1 cellular context compared by ENCODE assay signal in the genomic region with DNA sequence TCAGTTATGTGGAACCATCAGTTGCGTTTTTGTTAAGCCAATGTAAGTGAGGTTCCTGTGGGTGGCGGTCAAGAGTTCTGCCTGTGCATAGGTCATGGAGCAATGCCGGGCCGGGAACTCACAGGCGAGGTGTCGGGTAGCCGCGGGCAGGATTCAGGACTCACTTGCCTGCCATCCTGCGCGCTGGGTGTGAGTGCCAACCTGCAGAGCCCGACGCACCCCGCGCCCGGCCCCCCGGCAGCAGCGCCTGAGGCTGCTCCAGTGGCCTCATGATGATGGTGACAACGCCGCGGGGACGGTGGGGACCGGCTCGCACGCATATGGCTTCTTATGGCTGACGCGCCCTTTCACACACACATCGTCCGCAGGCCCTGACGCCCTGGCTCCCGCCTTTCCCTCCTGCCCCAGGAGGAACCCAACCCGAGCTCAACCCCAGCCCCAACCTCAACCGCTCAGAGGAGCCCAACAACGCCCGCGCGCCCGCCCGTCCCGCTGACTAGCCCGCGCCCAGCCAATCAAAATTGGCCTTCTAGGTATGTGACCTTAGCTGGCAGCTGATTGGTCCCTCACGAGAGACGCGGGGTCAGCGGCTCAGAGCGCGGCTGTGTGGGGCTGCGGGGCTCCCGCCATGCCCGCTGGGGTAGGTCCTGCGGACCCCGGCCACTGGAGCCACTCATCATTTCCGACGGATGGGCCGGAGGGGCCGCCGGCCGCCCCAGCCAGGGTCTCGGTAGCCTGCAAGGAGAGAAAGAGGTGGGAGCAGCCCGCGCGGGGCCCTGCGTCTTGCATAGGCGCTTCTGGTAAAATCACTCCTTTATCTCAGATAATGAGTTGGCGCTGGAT.
TF ChIP-seq lines count a peak whose summit lies in the region.

A gene with protein sequence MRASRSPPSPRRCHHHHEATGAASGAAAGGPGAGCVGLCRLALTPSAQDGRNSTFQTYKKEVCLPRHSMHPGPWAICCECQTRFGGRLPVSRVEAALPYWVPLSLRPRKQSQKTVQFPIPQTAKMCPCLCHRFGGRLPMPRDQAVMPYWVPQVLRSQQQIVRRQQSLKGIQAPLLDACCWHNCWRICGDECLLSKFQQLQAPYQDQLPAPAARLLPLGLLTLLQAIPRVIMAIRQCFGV (minus strand): TSS at position 470 of the 843 bp plus-strand sequence. CDS start 150 bp downstream, at position 320.

TF ChIP-seq in K562, 482 proteins besides CTCF, POLR2A, EP300 and RAD21 (continued from another document):
- TF ChIP-seq, protein P1, sequence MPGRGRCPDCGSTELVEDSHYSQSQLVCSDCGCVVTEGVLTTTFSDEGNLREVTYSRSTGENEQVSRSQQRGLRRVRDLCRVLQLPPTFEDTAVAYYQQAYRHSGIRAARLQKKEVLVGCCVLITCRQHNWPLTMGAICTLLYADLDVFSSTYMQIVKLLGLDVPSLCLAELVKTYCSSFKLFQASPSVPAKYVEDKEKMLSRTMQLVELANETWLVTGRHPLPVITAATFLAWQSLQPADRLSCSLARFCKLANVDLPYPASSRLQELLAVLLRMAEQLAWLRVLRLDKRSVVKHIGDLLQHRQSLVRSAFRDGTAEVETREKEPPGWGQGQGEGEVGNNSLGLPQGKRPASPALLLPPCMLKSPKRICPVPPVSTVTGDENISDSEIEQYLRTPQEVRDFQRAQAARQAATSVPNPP (IDR thresholded peaks at IDR 0.05; ENCODE audit: borderline replicate concordance, insufficient read depth, insufficient read length): no peak
- TF ChIP-seq ZNF146 (CRISPR knock-in tag; IDR thresholded peaks at IDR 0.05; ENCODE audit: unreplicated experiment) (no peak), ZNF197 (CRISPR knock-in tag; IDR thresholded peaks at IDR 0.05; ENCODE audit: low read depth) (no peak), ZNF134 (CRISPR knock-in tag; conservative IDR thresholded peaks at IDR 0.05) (no peak), POLR2B (IDR thresholded peaks at IDR 0.05; ENCODE audit: low read depth, partially characterized antibody) (peak; percentile 90), FIP1L1 (IDR thresholded peaks at IDR 0.05; ENCODE audit: low read depth, low read length, poor library complexity, severe bottlenecking) (peak; percentile 47), HDAC6 (IDR thresholded peaks at IDR 0.05; ENCODE audit: low read depth, low read length) (no peak), ZNF354B (CRISPR knock-in tag; IDR thresholded peaks at IDR 0.05) (no peak), ZNF79 (CRISPR knock-in tag; IDR thresholded peaks at IDR 0.05; ENCODE audit: low read depth) (no peak), DIDO1 (tag; IDR thresholded peaks at IDR 0.05; ENCODE audit: low read depth) (no peak), ZFX (CRISPR knock-in tag; IDR thresholded peaks at IDR 0.05) (peak; percentile 91), MCM7 (IDR thresholded peaks at IDR 0.05) (no peak), ZBTB7A (IDR thresholded peaks at IDR 0.05; ENCODE audit: borderline replicate concordance, control insufficient read depth, low read depth, low read length) (no peak; the same call in 1 of the 2 replicates), KDM4B (IDR thresholded peaks at IDR 0.05; ENCODE audit: borderline replicate concordance in 2 of 2, low read depth in 1 of 2) (no peak), PRMT5 (CRISPR knock-in tag; IDR thresholded peaks at IDR 0.05) (no peak), PTBP1 (IDR thresholded peaks at IDR 0.05; ENCODE audit: low read depth, low read length) (no peak; the same call in 1 of the 2 replicates), FOXK1 (CRISPR knock-in tag; IDR thresholded peaks at IDR 0.05; ENCODE audit: borderline replicate concordance) (peak; percentile 89), ZC3H8 (IDR thresholded peaks at IDR 0.05) (no peak), TFAM (CRISPR knock-in tag; conservative IDR thresholded peaks at IDR 0.05) (no peak), NFYB (IDR thresholded peaks at IDR 0.05; ENCODE audit: extremely low read depth, insufficient read length) (peak; percentile 84), U2AF2 (optimal IDR thresholded peaks at IDR 0.05; ENCODE audit: low read depth, low read length) (no peak), ZNF76 (CRISPR knock-in tag; IDR thresholded peaks at IDR 0.05; ENCODE audit: borderline replicate concordance) (no peak), CBX1 (IDR thresholded peaks at IDR 0.05; ENCODE audit: low read depth) (no peak), POLR2G (IDR thresholded peaks at IDR 0.05; ENCODE audit: low read depth, low read length) (peak; percentile 99), CBFB (CRISPR knock-in tag; IDR thresholded peaks at IDR 0.05) (no peak), E2F3 (CRISPR knock-in tag; IDR thresholded peaks at IDR 0.05) (peak; percentile 58; the same call in 1 of the 2 replicates), MTA1 (IDR thresholded peaks at IDR 0.05; ENCODE audit: borderline replicate concordance) (no peak), CHCHD3 (CRISPR knock-in tag; IDR thresholded peaks at IDR 0.05) (no peak), TEAD4 (IDR thresholded peaks at IDR 0.05; ENCODE audit: low read length) (peak; percentile 52; the same call in 1 of the 2 replicates), TEAD4 (CRISPR knock-in tag; IDR thresholded peaks at IDR 0.05; ENCODE audit: borderline replicate concordance) (no peak), ZNF384 (IDR thresholded peaks at IDR 0.05; ENCODE audit: low read depth, low read length) (no peak), YY1 (IDR thresholded peaks at IDR 0.05; ENCODE audit: borderline replicate concordance in 1 of 3, control insufficient read depth in 1 of 3, extremely low read depth in 1 of 3, insufficient read depth in 3 of 3, insufficient read length in 1 of 3, insufficient replicate concordance in 2 of 3, low read depth in 1 of 3, low read length in 2 of 3) (peak in 2 of 3 experiments; percentile 59 to 88), HDAC1 (IDR thresholded peaks at IDR 0.05) (peak in 1 of 2 experiments; percentile 61; a peak in 2 of 4 replicates), ZKSCAN8 (CRISPR knock-in tag; IDR thresholded peaks at IDR 0.05) (no peak), NONO (IDR thresholded peaks at IDR 0.05; ENCODE audit: low read depth in 2 of 2, low read length in 1 of 2) (peak; percentile 37 to 61; a peak in 3 of 4 replicates), BHLHE40 (IDR thresholded peaks at IDR 0.05; ENCODE audit: low read length) (no peak)
- TF ChIP-seq, protein P2, sequence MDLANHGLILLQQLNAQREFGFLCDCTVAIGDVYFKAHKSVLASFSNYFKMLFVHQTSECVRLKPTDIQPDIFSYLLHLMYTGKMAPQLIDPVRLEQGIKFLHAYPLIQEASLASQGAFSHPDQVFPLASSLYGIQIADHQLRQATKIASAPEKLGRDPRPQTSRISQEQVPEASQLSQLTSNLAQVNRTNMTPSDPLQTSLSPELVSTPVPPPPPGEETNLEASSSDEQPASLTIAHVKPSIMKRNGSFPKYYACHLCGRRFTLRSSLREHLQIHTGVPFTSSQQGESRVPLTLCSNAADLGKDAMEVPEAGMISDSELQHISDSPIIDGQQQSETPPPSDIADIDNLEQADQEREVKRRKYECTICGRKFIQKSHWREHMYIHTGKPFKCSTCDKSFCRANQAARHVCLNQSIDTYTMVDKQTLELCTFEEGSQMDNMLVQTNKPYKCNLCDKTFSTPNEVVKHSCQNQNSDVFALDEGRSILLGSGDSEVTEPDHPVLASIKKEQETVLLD (IDR thresholded peaks at IDR 0.05): 0 out of 2 replicates have a peak, but pooled peaks have one; percentile 15
- TF ChIP-seq, protein P3, sequence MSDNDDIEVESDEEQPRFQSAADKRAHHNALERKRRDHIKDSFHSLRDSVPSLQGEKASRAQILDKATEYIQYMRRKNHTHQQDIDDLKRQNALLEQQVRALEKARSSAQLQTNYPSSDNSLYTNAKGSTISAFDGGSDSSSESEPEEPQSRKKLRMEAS (CRISPR knock-in tag; IDR thresholded peaks at IDR 0.05): peak; percentile 81; the same call in 1 of the 2 replicates
- TF ChIP-seq, protein P4, sequence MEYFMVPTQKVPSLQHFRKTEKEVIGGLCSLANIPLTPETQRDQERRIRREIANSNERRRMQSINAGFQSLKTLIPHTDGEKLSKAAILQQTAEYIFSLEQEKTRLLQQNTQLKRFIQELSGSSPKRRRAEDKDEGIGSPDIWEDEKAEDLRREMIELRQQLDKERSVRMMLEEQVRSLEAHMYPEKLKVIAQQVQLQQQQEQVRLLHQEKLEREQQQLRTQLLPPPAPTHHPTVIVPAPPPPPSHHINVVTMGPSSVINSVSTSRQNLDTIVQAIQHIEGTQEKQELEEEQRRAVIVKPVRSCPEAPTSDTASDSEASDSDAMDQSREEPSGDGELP (CRISPR knock-in tag; IDR thresholded peaks at IDR 0.05; ENCODE audit: borderline replicate concordance): peak; percentile 79
- TF ChIP-seq, protein P5, sequence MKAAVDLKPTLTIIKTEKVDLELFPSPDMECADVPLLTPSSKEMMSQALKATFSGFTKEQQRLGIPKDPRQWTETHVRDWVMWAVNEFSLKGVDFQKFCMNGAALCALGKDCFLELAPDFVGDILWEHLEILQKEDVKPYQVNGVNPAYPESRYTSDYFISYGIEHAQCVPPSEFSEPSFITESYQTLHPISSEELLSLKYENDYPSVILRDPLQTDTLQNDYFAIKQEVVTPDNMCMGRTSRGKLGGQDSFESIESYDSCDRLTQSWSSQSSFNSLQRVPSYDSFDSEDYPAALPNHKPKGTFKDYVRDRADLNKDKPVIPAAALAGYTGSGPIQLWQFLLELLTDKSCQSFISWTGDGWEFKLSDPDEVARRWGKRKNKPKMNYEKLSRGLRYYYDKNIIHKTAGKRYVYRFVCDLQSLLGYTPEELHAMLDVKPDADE (conservative IDR thresholded peaks at IDR 0.05; ENCODE audit: control insufficient read depth, low read depth, low read length): no peak
- TF ChIP-seq, protein P6, sequence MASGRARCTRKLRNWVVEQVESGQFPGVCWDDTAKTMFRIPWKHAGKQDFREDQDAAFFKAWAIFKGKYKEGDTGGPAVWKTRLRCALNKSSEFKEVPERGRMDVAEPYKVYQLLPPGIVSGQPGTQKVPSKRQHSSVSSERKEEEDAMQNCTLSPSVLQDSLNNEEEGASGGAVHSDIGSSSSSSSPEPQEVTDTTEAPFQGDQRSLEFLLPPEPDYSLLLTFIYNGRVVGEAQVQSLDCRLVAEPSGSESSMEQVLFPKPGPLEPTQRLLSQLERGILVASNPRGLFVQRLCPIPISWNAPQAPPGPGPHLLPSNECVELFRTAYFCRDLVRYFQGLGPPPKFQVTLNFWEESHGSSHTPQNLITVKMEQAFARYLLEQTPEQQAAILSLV (tag; IDR thresholded peaks at IDR 0.05): no peak
- TF ChIP-seq, protein P7, sequence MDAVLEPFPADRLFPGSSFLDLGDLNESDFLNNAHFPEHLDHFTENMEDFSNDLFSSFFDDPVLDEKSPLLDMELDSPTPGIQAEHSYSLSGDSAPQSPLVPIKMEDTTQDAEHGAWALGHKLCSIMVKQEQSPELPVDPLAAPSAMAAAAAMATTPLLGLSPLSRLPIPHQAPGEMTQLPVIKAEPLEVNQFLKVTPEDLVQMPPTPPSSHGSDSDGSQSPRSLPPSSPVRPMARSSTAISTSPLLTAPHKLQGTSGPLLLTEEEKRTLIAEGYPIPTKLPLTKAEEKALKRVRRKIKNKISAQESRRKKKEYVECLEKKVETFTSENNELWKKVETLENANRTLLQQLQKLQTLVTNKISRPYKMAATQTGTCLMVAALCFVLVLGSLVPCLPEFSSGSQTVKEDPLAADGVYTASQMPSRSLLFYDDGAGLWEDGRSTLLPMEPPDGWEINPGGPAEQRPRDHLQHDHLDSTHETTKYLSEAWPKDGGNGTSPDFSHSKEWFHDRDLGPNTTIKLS (IDR thresholded peaks at IDR 0.05; ENCODE audit: borderline replicate concordance, low read depth): no peak
- TF ChIP-seq, protein P8, sequence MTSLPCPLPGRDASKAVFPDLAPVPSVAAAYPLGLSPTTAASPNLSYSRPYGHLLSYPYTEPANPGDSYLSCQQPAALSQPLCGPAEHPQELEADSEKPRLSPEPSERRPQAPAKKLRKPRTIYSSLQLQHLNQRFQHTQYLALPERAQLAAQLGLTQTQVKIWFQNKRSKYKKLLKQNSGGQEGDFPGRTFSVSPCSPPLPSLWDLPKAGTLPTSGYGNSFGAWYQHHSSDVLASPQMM (CRISPR knock-in tag; IDR thresholded peaks at IDR 0.05): no peak
- TF ChIP-seq, protein P9, sequence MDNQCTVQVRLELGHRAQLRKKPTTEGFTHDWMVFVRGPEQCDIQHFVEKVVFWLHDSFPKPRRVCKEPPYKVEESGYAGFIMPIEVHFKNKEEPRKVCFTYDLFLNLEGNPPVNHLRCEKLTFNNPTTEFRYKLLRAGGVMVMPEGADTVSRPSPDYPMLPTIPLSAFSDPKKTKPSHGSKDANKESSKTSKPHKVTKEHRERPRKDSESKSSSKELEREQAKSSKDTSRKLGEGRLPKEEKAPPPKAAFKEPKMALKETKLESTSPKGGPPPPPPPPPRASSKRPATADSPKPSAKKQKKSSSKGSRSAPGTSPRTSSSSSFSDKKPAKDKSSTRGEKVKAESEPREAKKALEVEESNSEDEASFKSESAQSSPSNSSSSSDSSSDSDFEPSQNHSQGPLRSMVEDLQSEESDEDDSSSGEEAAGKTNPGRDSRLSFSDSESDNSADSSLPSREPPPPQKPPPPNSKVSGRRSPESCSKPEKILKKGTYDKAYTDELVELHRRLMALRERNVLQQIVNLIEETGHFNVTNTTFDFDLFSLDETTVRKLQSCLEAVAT (IDR thresholded peaks at IDR 0.05): 0 out of 4 replicates have a peak, but pooled peaks of 1 of the 2 experiments have one; percentile 19
